Comparison of ENCODE assay signal across 31 cellular contexts in the genomic region with DNA sequence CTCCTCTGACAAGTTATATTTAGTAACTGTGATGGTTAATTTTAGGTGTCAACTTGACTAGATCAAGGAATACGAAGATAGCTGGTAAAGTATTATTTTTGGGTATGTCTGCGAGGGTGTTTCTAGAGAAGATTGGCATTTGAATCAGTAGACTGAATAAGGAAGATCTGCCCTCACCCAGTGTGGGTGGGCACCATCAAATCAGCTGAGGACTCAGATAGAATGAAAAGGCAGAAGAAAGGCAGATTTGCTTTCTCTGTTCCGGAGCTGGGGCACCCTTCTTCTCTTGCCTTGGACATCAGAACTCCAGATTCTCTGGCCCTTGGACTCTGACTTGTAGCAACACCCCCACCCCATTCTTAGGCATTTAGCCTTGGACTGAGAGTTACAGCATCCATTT.
"Had no signal": no experiment of that assay in that cellular context is flagged by ENCODE, and none has a peak within 500 bp of the region (broad histone marks: within the 10 kb centered on the region; RNA-seq: fewer than 3 reads in every experiment).

No MANE protein-coding gene starts in this region.

- H3K27ac ChIP-seq: adrenal gland, body of pancreas, brain microvascular endothelial cell, breast epithelium, VCaP had no signal

- H3K27me3 ChIP-seq: adrenal gland, body of pancreas, brain microvascular endothelial cell, breast epithelium had no signal

- ATAC-seq: activated CD8-positive, alpha-beta T cell treated with anti-CD3 and anti-CD28 coated beads for 36 hours; activated naive CD4-positive, alpha-beta T cell treated with anti-CD3 and anti-CD28 coated beads, Interleukin-2, amount 50 U/mL, for 72 hours; activated T-cell treated with anti-CD3 and anti-CD28 coated beads, Interleukin-2, amount 50 U/mL, for 4 hours; activated T-cell treated with anti-CD3 and anti-CD28 coated beads, Interleukin-2, amount 50 U/mL, for 72 hours; activated T-helper 17 cell treated with anti-CD3 and anti-CD28 coated beads, Interleukin-2, amount 50 U/mL, for 72 hours; body of pancreas had no signal

- H3K4me3 ChIP-seq: adrenal gland, body of pancreas, breast epithelium had no signal

- H3K4me1 ChIP-seq: adrenal gland, body of pancreas, breast epithelium had no signal

- H3K36me3 ChIP-seq: adrenal gland, brain microvascular endothelial cell, breast epithelium had no signal

- DNase-seq: activated B cell treated with CpG ODN at 0.5 μM for 24 hours; activated CD4-positive, alpha-beta memory T cell treated with anti-CD3 and anti-CD28 coated beads for 36 hours; activated CD4-positive, alpha-beta T cell treated with anti-CD3 and anti-CD28 coated beads for 4 hours; activated CD4-positive, alpha-beta T cell treated with anti-CD3 and anti-CD28 coated beads, Interleukin-2, amount 10 ng/mL, durations not matched to agents 24 days and 14 days; activated CD4-positive, alpha-beta T cell treated with anti-CD3 and anti-CD28 coated beads, Interleukin-2, amount 50 U/mL, for 1 hour; activated CD4-positive, alpha-beta T cell treated with anti-CD3 and anti-CD28 coated beads, Interleukin-2, amount 50 U/mL, for 4 hours; activated CD4-positive, CD25-positive, alpha-beta regulatory T cell treated with anti-CD3 and anti-CD28 coated beads, Interleukin-2, amount 50 U/mL, for 72 hours; activated CD8-positive, alpha-beta memory T cell treated with anti-CD3 and anti-CD28 coated beads, Interleukin-2, amount 50 U/mL, for 4 hours; activated CD8-positive, alpha-beta T cell treated with anti-CD3 and anti-CD28 coated beads for 36 hours; activated effector memory CD4-positive, alpha-beta T cell treated with anti-CD3 and anti-CD28 coated beads, Interleukin-2, amount 50 U/mL, for 16 hours; activated gamma-delta T cell treated with Interleukin-2 at 50 U/mL for 16 hours; activated naive CD4-positive, alpha-beta T cell; activated naive CD4-positive, alpha-beta T cell treated with anti-CD3 and anti-CD28 coated beads for 36 hours; activated naive CD4-positive, alpha-beta T cell treated with anti-CD3 and anti-CD28 coated beads, Interleukin-2, amount 50 U/mL, for 16 hours; activated naive CD8-positive, alpha-beta T cell treated with anti-CD3 and anti-CD28 coated beads for 36 hours; activated T-cell treated with anti-CD3 and anti-CD28 coated beads for 4 hours; activated T-cell treated with anti-CD3 and anti-CD28 coated beads, Interleukin-2, amount 50 U/mL, for 1 hour; activated T-cell treated with anti-CD3 and anti-CD28 coated beads, Interleukin-2, amount 50 U/mL, for 4 hours; activated T-cell treated with anti-CD3 and anti-CD28 coated beads, Interleukin-2, amount 50 U/mL, for 72 hours; adrenal gland; amniotic stem cell; aorta; body of pancreas; brain microvascular endothelial cell; cerebellar nuclear complex; T-helper 2 cell; T-helper 9 cell had no signal

- H3K9me3 ChIP-seq: adrenal gland, breast epithelium had no signal
